In the genomic region with DNA sequence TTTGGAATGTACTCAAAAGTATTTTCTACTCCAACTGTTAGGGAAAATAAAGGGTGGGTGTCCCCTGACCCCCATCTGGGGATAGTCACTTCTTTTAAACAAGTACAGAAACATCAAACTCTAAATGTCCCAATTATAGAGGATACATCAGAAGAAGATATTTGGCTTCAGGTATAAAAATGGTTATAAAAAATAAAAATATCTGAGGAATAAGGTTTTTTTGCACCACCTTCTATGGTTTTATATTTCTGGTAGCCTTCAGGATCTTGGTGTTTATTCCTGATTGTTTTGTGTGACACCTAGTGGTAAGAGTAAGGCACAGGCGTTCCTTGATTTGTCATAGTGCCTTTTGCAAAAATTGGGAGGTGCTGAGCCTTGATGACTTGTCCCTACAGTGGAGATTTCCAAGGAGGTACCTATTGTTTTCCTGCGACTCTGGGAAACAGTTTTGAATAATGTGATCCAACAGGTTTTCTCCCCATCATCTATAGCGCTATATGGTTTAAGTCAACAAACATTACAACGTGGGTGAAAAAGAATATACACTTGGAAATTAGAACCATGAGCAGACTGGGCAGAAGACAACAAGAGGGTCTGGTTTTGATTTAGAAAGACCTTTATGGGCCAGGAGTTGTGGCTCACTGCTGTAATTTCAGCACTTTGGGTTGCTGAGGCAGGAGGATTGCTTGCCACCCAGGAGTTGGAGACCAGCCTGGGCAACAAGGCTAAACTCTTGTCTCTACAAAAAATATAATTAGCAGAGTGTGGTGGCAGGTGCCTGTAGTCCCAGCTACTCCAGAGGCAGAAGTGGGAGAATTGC, we compare ENCODE assay signal across 1 cellular context.
TF ChIP-seq lines count a peak whose summit lies in the region.

No MANE protein-coding gene starts in this region.

TF ChIP-seq in GM23338, 12 proteins besides CTCF, POLR2A, EP300 and RAD21 (continued from another document):
- TF ChIP-seq, protein P1, sequence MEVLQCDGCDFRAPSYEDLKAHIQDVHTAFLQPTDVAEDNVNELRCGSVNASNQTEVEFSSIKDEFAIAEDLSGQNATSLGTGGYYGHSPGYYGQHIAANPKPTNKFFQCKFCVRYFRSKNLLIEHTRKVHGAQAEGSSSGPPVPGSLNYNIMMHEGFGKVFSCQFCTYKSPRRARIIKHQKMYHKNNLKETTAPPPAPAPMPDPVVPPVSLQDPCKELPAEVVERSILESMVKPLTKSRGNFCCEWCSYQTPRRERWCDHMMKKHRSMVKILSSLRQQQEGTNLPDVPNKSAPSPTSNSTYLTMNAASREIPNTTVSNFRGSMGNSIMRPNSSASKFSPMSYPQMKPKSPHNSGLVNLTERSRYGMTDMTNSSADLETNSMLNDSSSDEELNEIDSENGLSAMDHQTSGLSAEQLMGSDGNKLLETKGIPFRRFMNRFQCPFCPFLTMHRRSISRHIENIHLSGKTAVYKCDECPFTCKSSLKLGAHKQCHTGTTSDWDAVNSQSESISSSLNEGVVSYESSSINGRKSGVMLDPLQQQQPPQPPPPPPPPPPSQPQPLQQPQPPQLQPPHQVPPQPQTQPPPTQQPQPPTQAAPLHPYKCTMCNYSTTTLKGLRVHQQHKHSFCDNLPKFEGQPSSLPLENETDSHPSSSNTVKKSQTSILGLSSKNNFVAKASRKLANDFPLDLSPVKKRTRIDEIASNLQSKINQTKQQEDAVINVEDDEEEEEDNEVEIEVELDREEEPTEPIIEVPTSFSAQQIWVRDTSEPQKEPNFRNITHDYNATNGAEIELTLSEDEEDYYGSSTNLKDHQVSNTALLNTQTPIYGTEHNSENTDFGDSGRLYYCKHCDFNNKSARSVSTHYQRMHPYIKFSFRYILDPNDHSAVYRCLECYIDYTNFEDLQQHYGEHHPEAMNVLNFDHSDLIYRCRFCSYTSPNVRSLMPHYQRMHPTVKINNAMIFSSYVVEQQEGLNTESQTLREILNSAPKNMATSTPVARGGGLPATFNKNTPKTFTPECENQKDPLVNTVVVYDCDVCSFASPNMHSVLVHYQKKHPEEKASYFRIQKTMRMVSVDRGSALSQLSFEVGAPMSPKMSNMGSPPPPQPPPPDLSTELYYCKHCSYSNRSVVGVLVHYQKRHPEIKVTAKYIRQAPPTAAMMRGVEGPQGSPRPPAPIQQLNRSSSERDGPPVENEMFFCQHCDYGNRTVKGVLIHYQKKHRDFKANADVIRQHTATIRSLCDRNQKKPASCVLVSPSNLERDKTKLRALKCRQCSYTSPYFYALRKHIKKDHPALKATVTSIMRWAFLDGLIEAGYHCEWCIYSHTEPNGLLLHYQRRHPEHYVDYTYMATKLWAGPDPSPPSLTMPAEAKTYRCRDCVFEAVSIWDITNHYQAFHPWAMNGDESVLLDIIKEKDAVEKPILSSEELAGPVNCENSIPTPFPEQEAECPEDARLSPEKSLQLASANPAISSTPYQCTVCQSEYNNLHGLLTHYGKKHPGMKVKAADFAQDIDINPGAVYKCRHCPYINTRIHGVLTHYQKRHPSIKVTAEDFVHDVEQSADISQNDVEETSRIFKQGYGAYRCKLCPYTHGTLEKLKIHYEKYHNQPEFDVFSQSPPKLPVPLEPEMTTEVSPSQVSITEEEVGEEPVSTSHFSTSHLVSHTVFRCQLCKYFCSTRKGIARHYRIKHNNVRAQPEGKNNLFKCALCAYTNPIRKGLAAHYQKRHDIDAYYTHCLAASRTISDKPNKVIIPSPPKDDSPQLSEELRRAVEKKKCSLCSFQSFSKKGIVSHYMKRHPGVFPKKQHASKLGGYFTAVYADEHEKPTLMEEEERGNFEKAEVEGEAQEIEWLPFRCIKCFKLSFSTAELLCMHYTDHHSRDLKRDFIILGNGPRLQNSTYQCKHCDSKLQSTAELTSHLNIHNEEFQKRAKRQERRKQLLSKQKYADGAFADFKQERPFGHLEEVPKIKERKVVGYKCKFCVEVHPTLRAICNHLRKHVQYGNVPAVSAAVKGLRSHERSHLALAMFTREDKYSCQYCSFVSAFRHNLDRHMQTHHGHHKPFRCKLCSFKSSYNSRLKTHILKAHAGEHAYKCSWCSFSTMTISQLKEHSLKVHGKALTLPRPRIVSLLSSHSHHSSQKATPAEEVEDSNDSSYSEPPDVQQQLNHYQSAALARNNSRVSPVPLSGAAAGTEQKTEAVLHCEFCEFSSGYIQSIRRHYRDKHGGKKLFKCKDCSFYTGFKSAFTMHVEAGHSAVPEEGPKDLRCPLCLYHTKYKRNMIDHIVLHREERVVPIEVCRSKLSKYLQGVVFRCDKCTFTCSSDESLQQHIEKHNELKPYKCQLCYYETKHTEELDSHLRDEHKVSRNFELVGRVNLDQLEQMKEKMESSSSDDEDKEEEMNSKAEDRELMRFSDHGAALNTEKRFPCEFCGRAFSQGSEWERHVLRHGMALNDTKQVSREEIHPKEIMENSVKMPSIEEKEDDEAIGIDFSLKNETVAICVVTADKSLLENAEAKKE (CRISPR knock-in tag; IDR thresholded peaks at IDR 0.05), result no peak
- TF ChIP-seq JUNB (IDR thresholded peaks at IDR 0.05; ENCODE audit: unreplicated experiment) (no peak), ZNF331 (CRISPR knock-in tag; IDR thresholded peaks at IDR 0.05; ENCODE audit: low read depth) (no peak), EZH2 (IDR thresholded peaks at IDR 0.05; ENCODE audit: low read depth, unreplicated experiment) (no peak), NANOG (IDR thresholded peaks at IDR 0.05; ENCODE audit: borderline replicate concordance) (no peak), STAT1 (IDR thresholded peaks at IDR 0.05; ENCODE audit: unreplicated experiment) (no peak), CREB1 (CRISPR knock-in tag; IDR thresholded peaks at IDR 0.05; ENCODE audit: low read depth) (no peak)
- TF ChIP-seq, protein P2, sequence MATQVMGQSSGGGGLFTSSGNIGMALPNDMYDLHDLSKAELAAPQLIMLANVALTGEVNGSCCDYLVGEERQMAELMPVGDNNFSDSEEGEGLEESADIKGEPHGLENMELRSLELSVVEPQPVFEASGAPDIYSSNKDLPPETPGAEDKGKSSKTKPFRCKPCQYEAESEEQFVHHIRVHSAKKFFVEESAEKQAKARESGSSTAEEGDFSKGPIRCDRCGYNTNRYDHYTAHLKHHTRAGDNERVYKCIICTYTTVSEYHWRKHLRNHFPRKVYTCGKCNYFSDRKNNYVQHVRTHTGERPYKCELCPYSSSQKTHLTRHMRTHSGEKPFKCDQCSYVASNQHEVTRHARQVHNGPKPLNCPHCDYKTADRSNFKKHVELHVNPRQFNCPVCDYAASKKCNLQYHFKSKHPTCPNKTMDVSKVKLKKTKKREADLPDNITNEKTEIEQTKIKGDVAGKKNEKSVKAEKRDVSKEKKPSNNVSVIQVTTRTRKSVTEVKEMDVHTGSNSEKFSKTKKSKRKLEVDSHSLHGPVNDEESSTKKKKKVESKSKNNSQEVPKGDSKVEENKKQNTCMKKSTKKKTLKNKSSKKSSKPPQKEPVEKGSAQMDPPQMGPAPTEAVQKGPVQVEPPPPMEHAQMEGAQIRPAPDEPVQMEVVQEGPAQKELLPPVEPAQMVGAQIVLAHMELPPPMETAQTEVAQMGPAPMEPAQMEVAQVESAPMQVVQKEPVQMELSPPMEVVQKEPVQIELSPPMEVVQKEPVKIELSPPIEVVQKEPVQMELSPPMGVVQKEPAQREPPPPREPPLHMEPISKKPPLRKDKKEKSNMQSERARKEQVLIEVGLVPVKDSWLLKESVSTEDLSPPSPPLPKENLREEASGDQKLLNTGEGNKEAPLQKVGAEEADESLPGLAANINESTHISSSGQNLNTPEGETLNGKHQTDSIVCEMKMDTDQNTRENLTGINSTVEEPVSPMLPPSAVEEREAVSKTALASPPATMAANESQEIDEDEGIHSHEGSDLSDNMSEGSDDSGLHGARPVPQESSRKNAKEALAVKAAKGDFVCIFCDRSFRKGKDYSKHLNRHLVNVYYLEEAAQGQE (IDR thresholded peaks at IDR 0.05; ENCODE audit: unreplicated experiment), result no peak
- TF ChIP-seq, protein P3, sequence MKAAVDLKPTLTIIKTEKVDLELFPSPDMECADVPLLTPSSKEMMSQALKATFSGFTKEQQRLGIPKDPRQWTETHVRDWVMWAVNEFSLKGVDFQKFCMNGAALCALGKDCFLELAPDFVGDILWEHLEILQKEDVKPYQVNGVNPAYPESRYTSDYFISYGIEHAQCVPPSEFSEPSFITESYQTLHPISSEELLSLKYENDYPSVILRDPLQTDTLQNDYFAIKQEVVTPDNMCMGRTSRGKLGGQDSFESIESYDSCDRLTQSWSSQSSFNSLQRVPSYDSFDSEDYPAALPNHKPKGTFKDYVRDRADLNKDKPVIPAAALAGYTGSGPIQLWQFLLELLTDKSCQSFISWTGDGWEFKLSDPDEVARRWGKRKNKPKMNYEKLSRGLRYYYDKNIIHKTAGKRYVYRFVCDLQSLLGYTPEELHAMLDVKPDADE (IDR thresholded peaks at IDR 0.05), result no peak
